Comparison of ENCODE assay signal across 8 cellular contexts in the genomic region with DNA sequence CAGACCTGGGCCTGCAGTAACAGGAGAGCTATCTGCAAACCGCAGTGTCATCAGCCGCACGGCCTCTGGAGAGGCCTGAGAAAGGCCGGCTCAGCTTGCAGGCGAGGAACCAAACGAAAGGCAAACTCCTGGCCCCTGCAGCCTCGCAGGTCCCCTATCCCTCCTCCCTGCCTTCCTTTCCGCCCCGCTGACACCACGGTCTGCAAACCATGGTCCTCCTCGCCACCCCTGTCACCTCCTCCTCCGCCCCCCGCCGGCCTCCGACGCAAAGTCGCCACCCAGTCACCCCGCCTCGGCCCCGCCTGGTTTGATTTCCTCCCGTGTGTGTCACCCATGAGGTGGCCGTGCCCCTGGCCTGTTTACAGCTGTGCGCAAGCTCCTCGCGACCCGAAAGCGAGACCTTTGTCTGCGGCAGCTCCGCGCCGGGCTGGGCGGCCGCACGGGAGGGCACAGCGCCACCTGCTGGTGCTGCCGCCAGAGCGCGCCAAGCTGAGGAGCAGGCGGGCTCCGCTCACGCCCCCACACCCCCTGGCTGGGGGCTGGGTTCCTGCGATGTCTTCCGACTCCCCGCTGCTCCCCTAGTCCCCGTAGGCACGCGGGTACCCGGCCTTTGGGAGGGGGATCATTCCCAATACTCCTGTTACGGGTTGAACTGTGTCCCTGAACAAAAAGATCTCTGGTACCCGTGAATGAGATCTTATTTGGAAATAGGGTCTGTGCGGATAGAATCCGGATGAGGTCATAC. TPM values are rescaled to one million over a fixed set of nuclear protein-coding genes. Genes with fewer than 3 reads are reported as not detected.
DNase-seq lines count a peak whose midpoint lies in the region; ATAC-seq and TF ChIP-seq lines count a peak whose summit lies in the region.

No MANE protein-coding gene starts in this region.

- peak overlapping the region; percentile 77 for H3K9ac ChIP-seq in HUES64 (ENCODE audit: low read depth, low read length)

- H3K27me3 ChIP-seq in HUES64 (ENCODE audit: insufficient read depth, low read length) = 0 out of 2 replicates have a peak, but pooled peaks cover 3% of the 10 kb centered on the region
- H3K27me3 ChIP-seq in thyroid gland = no peaks in the 10 kb centered on the region

- H3K4me3 ChIP-seq in HUES64 (ENCODE audit: low read length) (peak overlapping the region; percentile 44), thyroid gland (replicated peaks in 1 of 3) (peak overlapping the region in 1 of 3 donors; percentile 27)

- H3K9me3 ChIP-seq in HUES64 (ENCODE audit: insufficient read depth, low read depth, low read length) (no peaks in the 10 kb centered on the region), thyroid gland (no peaks in the 10 kb centered on the region)

- no peaks in the 10 kb centered on the region for H3K36me3 ChIP-seq in HUES64 (ENCODE audit: insufficient read depth, low read length)
- no peaks in the 10 kb centered on the region for H3K36me3 ChIP-seq in thyroid gland

- intact Hi-C loops in thyroid gland (cut with DNase I) = loop anchor here (10.0 kb wide), 1 partner anchor 100 kb away; no protein-coding TSS in a partner anchor

- no peak overlapping the region for H3K27ac ChIP-seq in HUES64 (ENCODE audit: low read depth, low read length)
- H3K27ac ChIP-seq in thyroid gland = peak overlapping the region in 2 of 3 donors; percentile 39 to 56

- peak overlapping the region; percentile 68 for H3K4me3 Mint-ChIP-seq in osteocyte (ENCODE audit: unreplicated experiment)

- H3K36me3 Mint-ChIP-seq in osteocyte (ENCODE audit: unreplicated experiment) = no peaks in the 10 kb centered on the region

- DNase-seq in CD1c-positive myeloid dendritic cell (ENCODE audit: extremely low spot score) (peak; percentile 94), SHP77 treated with DMSO at 0.1 percent for 48 hours (lab: John Stamatoyannopoulos, UW) (peak; percentile 41), activated gamma-delta T cell (lab: John Stamatoyannopoulos, UW) (peak; percentile 93), germinal center (ENCODE audit: low spot score) (peak; percentile 90), osteocyte (ENCODE audit: extremely low spot score, unreplicated experiment) (peak; percentile 91), thyroid gland (peak; percentile 73 to 83)

- H3K4me1 ChIP-seq in HUES64 (ENCODE audit: insufficient read depth, low read length) (peaks cover 10% of the 10 kb centered on the region; the same call in 1 of the 2 replicates), thyroid gland (peaks cover 30 to 63% of the 10 kb centered on the region in 2 donors)

- H3K27me3 Mint-ChIP-seq in osteocyte (ENCODE audit: unreplicated experiment) = no peaks in the 10 kb centered on the region

- TF ChIP-seq CTCF in osteocyte (IDR thresholded peaks at IDR 0.05) (peak; percentile 100), thyroid gland (IDR thresholded peaks at IDR 0.05) (peak; percentile 80 to 99 (median 98))

- H3K27ac Mint-ChIP-seq in osteocyte (ENCODE audit: unreplicated experiment) = no peak overlapping the region

- ATAC-seq in GM19397 (IDR thresholded peaks at IDR 0.05; ENCODE audit: unreplicated experiment) = peak; percentile 22

- no peaks in the 10 kb centered on the region for H3K9me3 Mint-ChIP-seq in osteocyte (ENCODE audit: unreplicated experiment)

- WGBS in HUES64 = 11% methylated on average over 52 of the region's 52 CpGs
- WGBS in thyroid gland, 2 donors = 6 to 11% methylated on average over 33 to 35 of the region's 52 CpGs

- TF ChIP-seq POLR2A in thyroid gland (IDR thresholded peaks at IDR 0.05) = no peak

- peaks cover 34% of the 10 kb centered on the region for H3K4me1 Mint-ChIP-seq in osteocyte (ENCODE audit: unreplicated experiment)

RNA-seq across cellular contexts. Expression of gene GBGT1, which starts 19.4 kb away (rescaled TPM):
- polyA plus RNA-seq in HUES64 (2013, experiment 1 of 2) = 4.8 TPM
- polyA plus RNA-seq in HUES64 (2013, experiment 2 of 2) = 4.9 TPM
- total RNA-seq in osteocyte (3.1 and 4.1 TPM in 2 replicates), thyroid gland (10 to 100 TPM; 21.4 to 45.0 (median 25.1) TPM)

RNA-seq across cellular contexts. Expression of gene RALGDS, which starts 23.3 kb away (rescaled TPM):
- polyA plus RNA-seq in HUES64 (2013, experiment 1 of 2) = 16.8 TPM
- 24.6 TPM for polyA plus RNA-seq in HUES64 (2013, experiment 2 of 2)
- total RNA-seq in osteocyte (35.1 and 38.4 TPM in 2 replicates), thyroid gland (10 to 100 TPM; 32.2 to 55.3 (median 43.5) TPM)

Comparison
In these comparisons a context has a peak if more than half of its experiments do, and no peak if none do; other contexts are left out.
1. DNase-seq: peak in every context shown above with its lines; median percentile 94 in CD1c-positive myeloid dendritic cell; 93 in activated gamma-delta T cell; 91 in osteocyte; 90 in germinal center; 78 in thyroid gland; 41 in SHP77 treated with DMSO at 0.1 percent for 48 hours.